19 cellular contexts compared by ENCODE assay signal in genomic region chr4:3405176-3405575, GRCh38. TPM values are rescaled to one million over a fixed set of nuclear protein-coding genes. Genes with fewer than 3 reads are reported as not detected.
"Had no signal": no experiment of that assay in that cellular context is flagged by ENCODE, and none has a peak within 500 bp of the region (broad histone marks: within the 10 kb centered on the region; RNA-seq: fewer than 3 reads in every experiment).

No MANE protein-coding gene starts in this region.

- H3K9ac ChIP-seq: parathyroid adenoma had no signal

- ATAC-seq: left lung; right cardiac atrium; stimulated activated naive CD8-positive, alpha-beta T cell treated with anti-CD3 and anti-CD28 coated beads, Interleukin-15, Interleukin-2, amounts not matched to agents 100 U/mL and 50 U/mL, for 24 hours had no signal

- H2AFZ ChIP-seq: parathyroid adenoma had no signal

- H3K27ac Mint-ChIP-seq: activated CD4-positive, alpha-beta T cell treated with anti-CD3 and anti-CD28 coated beads, Interleukin-2, amount 10 ng/mL, durations not matched to agents 7 days and 5 days had no signal

- DNase-seq: activated CD4-positive, alpha-beta T cell treated with anti-CD3 and anti-CD28 coated beads, Interleukin-2, amount 10 ng/mL, durations not matched to agents 7 days and 5 days; activated CD4-positive, CD25-positive, alpha-beta regulatory T cell; activated naive CD4-positive, alpha-beta T cell treated with anti-CD3 and anti-CD28 coated beads, Interleukin-2, amount 50 U/mL, for 16 hours; activated T-cell treated with anti-CD3 and anti-CD28 coated beads for 4 hours; amniotic stem cell; foreskin melanocyte; heart right ventricle; left lung; mesenchymal stem cell; stimulated activated CD4-positive, alpha-beta T cell treated with anti-CD3 and anti-CD28 coated beads, Interleukin-12 subunit alpha, Interleukin-12 subunit beta, amount 100 ng/mL, for 4 hours; stimulated activated CD4-positive, alpha-beta T cell treated with anti-CD3 and anti-CD28 coated beads, Interleukin-4, amount 100 ng/mL, for 1 hour; stimulated activated CD8-positive, alpha-beta memory T cell treated with anti-CD3 and anti-CD28 coated beads, Interleukin-4, amount 100 ng/mL, for 48 hours; stimulated activated naive CD8-positive, alpha-beta T cell treated with anti-CD3 and anti-CD28 coated beads, Interleukin-15, Interleukin-2, amounts not matched to agents 100 U/mL and 50 U/mL, for 24 hours had no signal

- H3K4me3 Mint-ChIP-seq: activated CD4-positive, alpha-beta T cell treated with anti-CD3 and anti-CD28 coated beads, Interleukin-2, amount 10 ng/mL, durations not matched to agents 7 days and 5 days had no signal

- H3K4me1 Mint-ChIP-seq: activated CD4-positive, alpha-beta T cell treated with anti-CD3 and anti-CD28 coated beads, Interleukin-2, amount 10 ng/mL, durations not matched to agents 7 days and 5 days had no signal

- H3K4me1 ChIP-seq: left lung, parathyroid adenoma had no signal

- H3K27ac ChIP-seq: heart right ventricle, left lung, parathyroid adenoma, SK-N-MC, suprapubic skin had no signal

- H3K36me3 ChIP-seq: heart right ventricle, left lung had no signal

- H3K27me3 Mint-ChIP-seq: activated CD4-positive, alpha-beta T cell treated with anti-CD3 and anti-CD28 coated beads, Interleukin-2, amount 10 ng/mL, durations not matched to agents 7 days and 5 days had no signal

- H3K27me3 ChIP-seq: heart right ventricle, left lung, suprapubic skin had no signal

- H3K4me3 ChIP-seq: heart right ventricle, left lung, SK-N-MC, suprapubic skin had no signal

- H3K9me3 ChIP-seq: left lung, suprapubic skin had no signal

- H3K9me3 Mint-ChIP-seq: activated CD4-positive, alpha-beta T cell treated with anti-CD3 and anti-CD28 coated beads, Interleukin-2, amount 10 ng/mL, durations not matched to agents 7 days and 5 days had no signal

RNA-seq across cellular contexts. Expression of gene HGFAC, which starts 36.6 kb away (rescaled TPM):
- total RNA-seq: activated CD8-positive, alpha-beta memory T cell treated with anti-CD3 and anti-CD28 coated beads for 36 hours; suprapubic skin; T-helper 1 cell treated with Interleukin-12 subunit alpha and Interleukin-12 subunit beta and Interleukin-4 antibody, amounts not matched to agents 30 ng/mL and 1 ng/mL, for 36 hours had no signal

RNA-seq across cellular contexts. Expression of gene DOK7, which starts 57.9 kb away (rescaled TPM):
- total RNA-seq: activated CD4-positive, alpha-beta T cell treated with anti-CD3 and anti-CD28 coated beads, Interleukin-2, amount 10 ng/mL, durations not matched to agents 7 days and 5 days; activated CD8-positive, alpha-beta memory T cell treated with anti-CD3 and anti-CD28 coated beads for 36 hours; T-helper 1 cell treated with Interleukin-12 subunit alpha and Interleukin-12 subunit beta and Interleukin-4 antibody, amounts not matched to agents 30 ng/mL and 1 ng/mL, for 36 hours had no signal
